23 cellular contexts compared by ENCODE assay signal in genomic region chrX:137031039-137031438, GRCh38. TPM values are rescaled to one million over a fixed set of nuclear protein-coding genes. Genes with fewer than 3 reads are reported as not detected.
A peak's percentile ranks its signal among the peaks of the same experiment; 100 is the strongest.
DNase-seq lines count a peak whose midpoint lies in the region; ATAC-seq and TF ChIP-seq lines count a peak whose summit lies in the region.
"Had no signal": no experiment of that assay in that cellular context is flagged by ENCODE, and none has a peak within 500 bp of the region (broad histone marks: within the 10 kb centered on the region; RNA-seq: fewer than 3 reads in every experiment).

No MANE protein-coding gene starts in this region.

- H3K27ac Mint-ChIP-seq in neural crest cell (ENCODE audit: unreplicated experiment), result peak overlapping the region; percentile 32
- H3K27ac Mint-ChIP-seq: activated CD8-positive, alpha-beta T cell treated with anti-CD3 and anti-CD28 coated beads, Interleukin-2, amount 10 ng/mL, durations not matched to agents 7 days and 5 days; CD8-positive, alpha-beta T cell had no signal

- H3K27me3 ChIP-seq in H7 (ENCODE audit: control insufficient read depth, insufficient read depth, low read length) (peaks cover 81% of the 10 kb centered on the region), dorsolateral prefrontal cortex (peaks cover 0 to 90% (median 47%) of the 10 kb centered on the region in 45 donors)
- H3K27me3 ChIP-seq: right lobe of liver had no signal

- no peak for ATAC-seq in HG02973 (IDR thresholded peaks at IDR 0.05; ENCODE audit: unreplicated experiment)

- H3K4me3 ChIP-seq in H7 (ENCODE audit: insufficient read depth, low read depth, low read length), result no peak overlapping the region
- peak overlapping the region in 32 of 59 donors; percentile 18 to 68 (median 50) for H3K4me3 ChIP-seq in dorsolateral prefrontal cortex
- H3K4me3 ChIP-seq: lung had no signal

- H3K4me3 Mint-ChIP-seq in neural crest cell, result no peak overlapping the region
- H3K4me3 Mint-ChIP-seq: activated CD8-positive, alpha-beta T cell treated with anti-CD3 and anti-CD28 coated beads, Interleukin-2, amount 10 ng/mL, durations not matched to agents 7 days and 5 days; CD8-positive, alpha-beta T cell had no signal

- peaks cover 5% of the 10 kb centered on the region for H3K4me1 Mint-ChIP-seq in neural crest cell

- peaks cover 23% of the 10 kb centered on the region for H3K27me3 Mint-ChIP-seq in neural crest cell (ENCODE audit: low read depth)

- DNase-seq in DMS53 (lab: John Stamatoyannopoulos, UW), result peak; percentile 31
- DNase-seq in DMS53 treated with DMSO at 0.1 percent for 48 hours (lab: John Stamatoyannopoulos, UW; ENCODE audit: unreplicated experiment), result no peak
- DNase-seq in H7, result peak; percentile 51
- no peak for DNase-seq in dorsolateral prefrontal cortex
- no peak for DNase-seq in neural crest cell (ENCODE audit: low read depth, low spot score)
- DNase-seq in nucleus accumbens (lab: John Stamatoyannopoulos, UW), result no peak
- no peak for DNase-seq in activated T-cell treated with anti-CD3 and anti-CD28 coated beads, Interleukin-2, amount 50 U/mL, for 1 hour
- DNase-seq: activated gamma-delta T cell treated with Interleukin-2 at 50 U/mL for 16 hours, amniotic stem cell, foreskin fibroblast, GDM1, right lobe of liver, RPMI8226, trophoblast cell had no signal

- no peaks in the 10 kb centered on the region for H3K36me3 ChIP-seq in H7 (replicated peaks; ENCODE audit: control insufficient read depth, insufficient read depth, low read length)
- H3K36me3 ChIP-seq: cardiac muscle cell, right lobe of liver had no signal

- TF ChIP-seq CTCF in dorsolateral prefrontal cortex (IDR thresholded peaks at IDR 0.05 in 54 of 56, conservative IDR thresholded peaks at IDR 0.05 in 2 of 56; ENCODE audit: low read depth in 1 of 56, partially characterized antibody in 56 of 56), result no peak
- no peak for TF ChIP-seq CTCF in neural crest cell (conservative IDR thresholded peaks at IDR 0.05)

- no peaks in the 10 kb centered on the region for H3K36me3 Mint-ChIP-seq in neural crest cell (ENCODE audit: low read depth)
- H3K36me3 Mint-ChIP-seq: CD8-positive, alpha-beta T cell had no signal

- H3K9me3 Mint-ChIP-seq in neural crest cell, result peaks cover 2% of the 10 kb centered on the region
- H3K9me3 Mint-ChIP-seq: CD8-positive, alpha-beta T cell had no signal

- intact Hi-C loops in dorsolateral prefrontal cortex (cut with DNase I), result no loop called here

- H3K27ac ChIP-seq in dorsolateral prefrontal cortex, result no peak overlapping the region
- H3K27ac ChIP-seq: 22Rv1, cardiac muscle cell, parathyroid adenoma, right lobe of liver had no signal

RNA-seq across cellular contexts. Expression of gene GPR101, which starts 2.8 kb away (rescaled TPM):
- total RNA-seq in H7 (2014; rRNA removed; shearing (Covaris generic)), result not detected in 2 replicates
- total RNA-seq in dorsolateral prefrontal cortex (under 1 TPM in 4 of 120 experiments, not detected in 116; 0.30 to 0.50 (median 0.33) TPM), neural crest cell (not detected in 2 replicates)
- total RNA-seq: activated CD8-positive, alpha-beta T cell treated with anti-CD3 and anti-CD28 coated beads, Interleukin-2, amount 10 ng/mL, durations not matched to agents 7 days and 5 days; cardiac muscle cell; dermis microvascular lymphatic vessel endothelial cell; epithelial cell of proximal tubule; lung; right lobe of liver had no signal

Comparison
In these comparisons a context has a peak if more than half of its experiments do, and no peak if none do; other contexts are left out.
1. DNase-seq: peak in DMS53 (single experiment) and H7 (single experiment); none in DMS53 treated with DMSO at 0.1 percent for 48 hours (single experiment), dorsolateral prefrontal cortex (0 of 10), neural crest cell (single experiment), nucleus accumbens (0 of 56) and activated T-cell treated with anti-CD3 and anti-CD28 coated beads, Interleukin-2, amount 50 U/mL, for 1 hour (single experiment).